In genomic region chr14:49584981-49585640, GRCh38 we compare ENCODE assay signal across 7 cellular contexts. TPM values are rescaled to one million over a fixed set of nuclear protein-coding genes. Genes with fewer than 3 reads are reported as not detected.
DNase-seq lines count a peak whose midpoint lies in the region; ATAC-seq and TF ChIP-seq lines count a peak whose summit lies in the region.
"Not testable (repeated sequence)": the region's sequence is repeated elsewhere in the genome, so short reads cannot be mapped to it uniquely, and the experiment has no call there.

No MANE protein-coding gene starts in this region.

- H3K4me3 ChIP-seq in OCI-LY1 (ENCODE audit: low read depth, low read length, poor library complexity, severe bottlenecking) (peak overlapping the region; percentile 90), brain microvascular endothelial cell (ENCODE audit: low read depth, low read length) (peak overlapping the region; percentile 99), foreskin fibroblast (ENCODE audit: low read depth in 1 of 2, low read length in 2 of 2) (peak overlapping the region; percentile 84 to 99), skeletal muscle satellite cell (ENCODE audit: low read length) (peak overlapping the region; percentile 85)

- H2AFZ ChIP-seq in OCI-LY1 (ENCODE audit: low read length): not testable (repeated sequence)

- peaks cover 26% of the 10 kb centered on the region for H3K4me1 Mint-ChIP-seq in mesothelial cell of epicardium

- TF ChIP-seq CTCF in OCI-LY1 (IDR thresholded peaks at IDR 0.05; ENCODE audit: low read length); brain microvascular endothelial cell (IDR thresholded peaks at IDR 0.05; ENCODE audit: low read depth, low read length, missing control alignments); foreskin fibroblast (IDR thresholded peaks at IDR 0.05; ENCODE audit: low read depth, low read length); mesothelial cell of epicardium (IDR thresholded peaks at IDR 0.05; ENCODE audit: unreplicated experiment): not testable (repeated sequence)

- H3K27me3 ChIP-seq in OCI-LY1 (ENCODE audit: insufficient read depth, low read length); brain microvascular endothelial cell (replicated peaks); skeletal muscle satellite cell (ENCODE audit: control insufficient read depth, insufficient read depth, low read length): not testable (repeated sequence)

- H3K4me2 ChIP-seq in OCI-LY1 (ENCODE audit: low read length) (peak overlapping the region; percentile 90), skeletal muscle satellite cell (ENCODE audit: low read length) (peak overlapping the region; percentile 70)

- H3K4me3 Mint-ChIP-seq in mesothelial cell of epicardium: peak overlapping the region; percentile 86

- peaks cover 18% of the 10 kb centered on the region for H3K36me3 Mint-ChIP-seq in mesothelial cell of epicardium

- H3K9ac ChIP-seq in OCI-LY1 (ENCODE audit: low read length) (peak overlapping the region; percentile 88), skeletal muscle satellite cell (ENCODE audit: low read depth, low read length) (peak overlapping the region; percentile 95)

- not testable (repeated sequence) for H3K9me3 ChIP-seq in OCI-LY1 (ENCODE audit: low read length); skeletal muscle satellite cell (replicated peaks; ENCODE audit: low read length)

- in situ Hi-C loops in brain microvascular endothelial cell (cut with HindIII; ENCODE audit: low pct_ligation_motif_present, low sequenced_read_pairs): not testable (repeated sequence)

- H3K27ac ChIP-seq in OCI-LY1 (ENCODE audit: low read depth, low read length, poor library complexity, severe bottlenecking): peak overlapping the region; percentile 74
- peak overlapping the region; percentile 97 for H3K27ac ChIP-seq in brain microvascular endothelial cell

- not testable (repeated sequence) for H3K9me2 ChIP-seq in OCI-LY1 (ENCODE audit: low read depth, low read length)

- H3K4me1 ChIP-seq in OCI-LY1 (ENCODE audit: insufficient read depth, low read length, severe bottlenecking): peaks cover 25% of the 10 kb centered on the region
- peaks cover 10% of the 10 kb centered on the region for H3K4me1 ChIP-seq in skeletal muscle satellite cell (ENCODE audit: control insufficient read depth, insufficient read depth, low read length)

- ATAC-seq in GM18505 (IDR thresholded peaks at IDR 0.05; ENCODE audit: unreplicated experiment): not testable (repeated sequence)

- H3K9me3 Mint-ChIP-seq in mesothelial cell of epicardium: not testable (repeated sequence)

- not testable (repeated sequence) for H3F3A ChIP-seq in OCI-LY1 (ENCODE audit: insufficient read depth, low read length)

- H3K27ac Mint-ChIP-seq in mesothelial cell of epicardium: peak overlapping the region; percentile 98

- H3K79me2 ChIP-seq in OCI-LY1 (ENCODE audit: insufficient read depth, low read length): peaks cover 49% of the 10 kb centered on the region

- H3K27me3 Mint-ChIP-seq in mesothelial cell of epicardium (ENCODE audit: low read depth): not testable (repeated sequence)

- H4K20me1 ChIP-seq in OCI-LY1 (ENCODE audit: insufficient read depth, low read length): not testable (repeated sequence)

- TF ChIP-seq POLR2A in GM18505 (IDR thresholded peaks at IDR 0.05; ENCODE audit: borderline replicate concordance, extremely low read depth, insufficient read depth, insufficient read length): peak; percentile 19

- H3K36me3 ChIP-seq in OCI-LY1 (ENCODE audit: insufficient read depth, low read length): peaks cover 49% of the 10 kb centered on the region
- peaks cover 33% of the 10 kb centered on the region for H3K36me3 ChIP-seq in brain microvascular endothelial cell (replicated peaks)
- H3K36me3 ChIP-seq in skeletal muscle satellite cell (ENCODE audit: insufficient read depth, low read length): peaks cover 26% of the 10 kb centered on the region

- peak; percentile 55 to 58 for DNase-seq in activated CD4-positive, alpha-beta T cell treated with anti-CD3 and anti-CD28 coated beads, Interleukin-2, amount 50 U/mL, for 48 hours
- DNase-seq in brain microvascular endothelial cell (peak; percentile 14), foreskin fibroblast (peak in 1 of 2 donors; percentile 25)
- DNase-seq in mesothelial cell of epicardium (ENCODE audit: low spot score in 2 of 2, unreplicated experiment in 2 of 2): not testable (repeated sequence)

RNA-seq across cellular contexts. Expression of gene RPS29, which starts 1.1 kb away (rescaled TPM):
- total RNA-seq in mesothelial cell of epicardium: 1,338 to 1,394 TPM (median 1,392 TPM) in 3 replicates
- total RNA-seq in skeletal muscle satellite cell (2012; rRNA removed): 3,192 and 4,996 TPM in 2 replicates

RNA-seq across cellular contexts. Expression of gene LRR1, which starts 13.6 kb away (rescaled TPM):
- 8.8 to 10.9 TPM (median 9.2 TPM) in 3 replicates for total RNA-seq in mesothelial cell of epicardium
- 23.3 and 28.2 TPM in 2 replicates for total RNA-seq in skeletal muscle satellite cell (2012; rRNA removed)

RNA-seq across cellular contexts. Expression of gene RPL36AL, which starts 35.3 kb away (rescaled TPM):
- total RNA-seq in mesothelial cell of epicardium: 148 to 149 TPM (median 149 TPM) in 3 replicates
- 169 and 188 TPM in 2 replicates for total RNA-seq in skeletal muscle satellite cell (2012; rRNA removed)

RNA-seq across cellular contexts. Expression of gene MGAT2, which starts 35.5 kb away (rescaled TPM):
- total RNA-seq in mesothelial cell of epicardium: 18.7 to 20.3 TPM (median 19.2 TPM) in 3 replicates
- total RNA-seq in skeletal muscle satellite cell (2012; rRNA removed): 76.9 and 77.3 TPM in 2 replicates

RNA-seq across cellular contexts. Expression of gene DNAAF2, which starts 49.9 kb away (rescaled TPM):
- 10.8 to 11.8 TPM (median 11.5 TPM) in 3 replicates for total RNA-seq in mesothelial cell of epicardium
- total RNA-seq in skeletal muscle satellite cell (2012; rRNA removed): 12.7 and 13.2 TPM in 2 replicates
